17 cellular contexts compared by ENCODE assay signal in the genomic region with DNA sequence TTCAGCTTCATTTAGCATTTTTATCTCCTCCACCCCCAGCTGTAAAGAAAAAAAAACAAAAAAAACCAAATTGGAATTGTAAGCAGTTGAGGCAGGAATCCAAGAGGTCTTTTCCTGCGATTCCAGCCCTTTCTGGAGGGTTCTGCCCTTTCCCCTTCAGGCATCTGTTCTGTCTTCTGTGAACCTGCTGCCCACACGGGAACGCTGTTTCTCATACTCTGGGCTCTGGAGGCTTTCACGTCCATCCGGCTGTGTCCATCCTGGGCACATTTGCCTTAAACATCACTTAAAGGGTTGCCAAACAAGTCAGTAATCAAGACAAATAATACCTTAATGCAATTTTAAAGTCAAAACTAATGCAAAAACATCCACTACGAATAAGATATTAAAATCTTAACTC.
DNase-seq lines count a peak whose midpoint lies in the region; ATAC-seq and TF ChIP-seq lines count a peak whose summit lies in the region.
"Had no signal": no experiment of that assay in that cellular context is flagged by ENCODE, and none has a peak within 500 bp of the region (broad histone marks: within the 10 kb centered on the region; RNA-seq: fewer than 3 reads in every experiment).

No MANE protein-coding gene starts in this region.

- H3K27me3 Mint-ChIP-seq in neural crest cell (ENCODE audit: low read depth): no peaks in the 10 kb centered on the region
- H3K27me3 Mint-ChIP-seq in activated T-cell treated with anti-CD3 and anti-CD28 coated beads, Interleukin-2, amount 50 U/mL, for 24 hours: peaks cover 4% of the 10 kb centered on the region

- H3K9me3 Mint-ChIP-seq in neural crest cell: peaks cover 4% of the 10 kb centered on the region
- no peaks in the 10 kb centered on the region for H3K9me3 Mint-ChIP-seq in activated T-cell treated with anti-CD3 and anti-CD28 coated beads, Interleukin-2, amount 50 U/mL, for 24 hours
- H3K9me3 Mint-ChIP-seq: CD8-positive, alpha-beta T cell; HFFc6 had no signal

- no peaks in the 10 kb centered on the region for H3K36me3 Mint-ChIP-seq in neural crest cell (ENCODE audit: low read depth)
- no peaks in the 10 kb centered on the region for H3K36me3 Mint-ChIP-seq in activated T-cell treated with anti-CD3 and anti-CD28 coated beads, Interleukin-2, amount 50 U/mL, for 24 hours (ENCODE audit: low read depth)
- H3K36me3 Mint-ChIP-seq: CD8-positive, alpha-beta T cell had no signal

- no peak for TF ChIP-seq POLR2A in suprapubic skin (IDR thresholded peaks at IDR 0.05)

- no peaks in the 10 kb centered on the region for H3K27me3 ChIP-seq in Panc1 (ENCODE audit: control insufficient read depth, insufficient read depth, low read length)
- no peaks in the 10 kb centered on the region for H3K27me3 ChIP-seq in suprapubic skin
- H3K27me3 ChIP-seq: BE2C had no signal

- H3K4me1 ChIP-seq in Panc1 (ENCODE audit: control insufficient read depth, insufficient read depth, low read length) (peaks cover 26% of the 10 kb centered on the region), suprapubic skin (peaks cover 37% of the 10 kb centered on the region)
- H3K4me1 ChIP-seq: BE2C, Caco-2 had no signal

- H3K9me3 ChIP-seq in Panc1 (ENCODE audit: control insufficient read depth, insufficient read depth, low read depth, low read length): no peaks in the 10 kb centered on the region
- H3K9me3 ChIP-seq in suprapubic skin: no peaks in the 10 kb centered on the region
- H3K9me3 ChIP-seq: BE2C, Caco-2 had no signal

- ATAC-seq in Panc1: no peak
- ATAC-seq: CD8-positive, alpha-beta T cell; HepG2 had no signal

- peak overlapping the region; percentile 54; the same call in 1 of the 2 replicates for H3K27ac ChIP-seq in Panc1 (ENCODE audit: low read length)
- peak overlapping the region; percentile 5 for H3K27ac ChIP-seq in suprapubic skin
- H3K27ac ChIP-seq: C4-2B had no signal

- H3K4me3 ChIP-seq in Panc1 (ENCODE audit: low read depth in 2 of 2, low read length in 2 of 2) (no peak overlapping the region), suprapubic skin (no peak overlapping the region), foreskin fibroblast (ENCODE audit: low read depth in 1 of 2, low read length in 2 of 2) (no peak overlapping the region)

- DNase-seq in ACHN (peak; percentile 63), Panc1 (ENCODE audit: low read depth, low spot score) (no peak), neural crest cell (ENCODE audit: low read depth, low spot score) (no peak), suprapubic skin (ENCODE audit: low spot score in 2 of 2) (no peak), foreskin fibroblast (no peak), NCI-H748 treated with DMSO at 0.1 percent for 48 hours (lab: John Stamatoyannopoulos, UW) (no peak)
- no peak for DNase-seq in activated T-cell treated with anti-CD3 and anti-CD28 coated beads, Interleukin-2, amount 50 U/mL, for 24 hours
- DNase-seq: 8988T; BE2C; Caco-2; CD8-positive, alpha-beta T cell; DND-41; GDM1; HCEC 1CT; HFFc6 had no signal

- in situ Hi-C loops in ACHN (cut with HindIII; ENCODE audit: low pct_ligation_motif_present, low pct_unique_long_range_greater_than_20kb, low sequenced_read_pairs) (no loop called here), Panc1 (cut with HindIII; ENCODE audit: low pct_unique_long_range_greater_than_20kb, low sequenced_read_pairs) (no loop called here)

- intact Hi-C loops in Panc1 (cut with micrococcal nuclease; ENCODE audit: unreplicated experiment): no loop called here

- H3K4me3 Mint-ChIP-seq in neural crest cell: no peak overlapping the region
- no peak overlapping the region for H3K4me3 Mint-ChIP-seq in activated T-cell treated with anti-CD3 and anti-CD28 coated beads, Interleukin-2, amount 50 U/mL, for 24 hours
- H3K4me3 Mint-ChIP-seq: CD8-positive, alpha-beta T cell; HFFc6 had no signal

- peak overlapping the region; percentile 67 for H3K27ac Mint-ChIP-seq in neural crest cell (ENCODE audit: unreplicated experiment)
- H3K27ac Mint-ChIP-seq in activated T-cell treated with anti-CD3 and anti-CD28 coated beads, Interleukin-2, amount 50 U/mL, for 24 hours: no peak overlapping the region
- H3K27ac Mint-ChIP-seq: CD8-positive, alpha-beta T cell; HFFc6 had no signal

- no peak for TF ChIP-seq EP300 in suprapubic skin (IDR thresholded peaks at IDR 0.05)

- WGBS in suprapubic skin: 65% methylated on average over 6 of the region's 6 CpGs

- peaks cover 56% of the 10 kb centered on the region for H3K4me1 Mint-ChIP-seq in neural crest cell
- peaks cover 34% of the 10 kb centered on the region for H3K4me1 Mint-ChIP-seq in activated T-cell treated with anti-CD3 and anti-CD28 coated beads, Interleukin-2, amount 50 U/mL, for 24 hours (ENCODE audit: low read depth)

- TF ChIP-seq CTCF in Panc1 (IDR thresholded peaks at IDR 0.05) (no peak), neural crest cell (conservative IDR thresholded peaks at IDR 0.05) (no peak), suprapubic skin (IDR thresholded peaks at IDR 0.05) (no peak), foreskin fibroblast (IDR thresholded peaks at IDR 0.05; ENCODE audit: low read depth, low read length) (no peak)

- POLR2A ChIA-PET in Panc1 (lab: Charles Lee): interaction anchor here (0.6 kb wide), 1 partner anchor 431 kb away, joined by 3 read pairs; no protein-coding TSS in a partner anchor

- CTCF ChIA-PET in Panc1 (lab: Charles Lee): no interaction called here

- BruUV-seq in Panc1 (replicated peaks; lab: Mats Ljungman, UMichigan): no TSS peak

- H3K36me3 ChIP-seq in Panc1 (ENCODE audit: control insufficient read depth, insufficient read depth, low read length): no peaks in the 10 kb centered on the region
- no peaks in the 10 kb centered on the region for H3K36me3 ChIP-seq in suprapubic skin
- H3K36me3 ChIP-seq: BE2C had no signal
